ENCODE assay signal across 23 cellular contexts in the genomic region with DNA sequence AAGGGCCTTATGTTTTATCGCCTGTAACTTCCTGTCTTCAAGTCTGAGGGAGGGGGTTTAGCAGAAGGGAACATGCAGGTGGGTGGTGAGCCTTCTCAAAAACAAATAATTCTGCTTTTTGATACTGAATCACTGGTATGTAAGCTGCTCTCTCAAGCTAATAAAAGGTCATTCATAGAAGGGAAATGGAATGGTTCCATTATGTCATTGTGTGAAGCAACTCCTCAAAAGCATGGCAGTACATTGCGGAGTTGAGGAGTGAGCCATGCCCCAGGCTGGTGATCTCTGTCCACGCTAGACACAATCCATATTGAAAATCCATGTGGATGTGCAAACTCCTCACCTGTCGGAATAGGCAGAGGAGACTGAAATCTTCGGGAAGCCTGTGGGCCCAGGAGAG.
"Had no signal": no experiment of that assay in that cellular context is flagged by ENCODE, and none has a peak within 500 bp of the region (broad histone marks: within the 10 kb centered on the region; RNA-seq: fewer than 3 reads in every experiment).

No MANE protein-coding gene starts in this region.

- H3K27ac ChIP-seq: SK-N-MC, WERI-Rb-1 had no signal

- ATAC-seq: activated CD4-positive, alpha-beta T cell treated with anti-CD3 and anti-CD28 coated beads for 36 hours; activated T-helper 17 cell treated with anti-CD3 and anti-CD28 coated beads, Interleukin-2, amount 50 U/mL, for 72 hours; T-cell had no signal

- H3K4me1 Mint-ChIP-seq: activated CD4-positive, alpha-beta T cell treated with anti-CD3 and anti-CD28 coated beads for 36 hours had no signal

- H3K36me3 Mint-ChIP-seq: activated naive CD8-positive, alpha-beta T cell; brain had no signal

- H3K9me3 Mint-ChIP-seq: activated naive CD4-positive, alpha-beta T cell treated with anti-CD3 and anti-CD28 coated beads for 36 hours; central memory CD8-positive, alpha-beta T cell; T-cell had no signal

- H3K4me3 ChIP-seq: SK-N-MC had no signal

- DNase-seq: activated CD4-positive, alpha-beta memory T cell treated with anti-CD3 and anti-CD28 coated beads, Interleukin-2, amount 10 ng/mL, durations not matched to agents 7 days and 5 days; activated CD4-positive, alpha-beta T cell treated with anti-CD3 and anti-CD28 coated beads for 36 hours; activated CD4-positive, alpha-beta T cell treated with anti-CD3 and anti-CD28 coated beads, Interleukin-2, amount 50 U/mL, for 1 hour; activated gamma-delta T cell; activated naive CD4-positive, alpha-beta T cell treated with anti-CD3 and anti-CD28 coated beads for 36 hours; activated T-cell treated with anti-CD3 and anti-CD28 coated beads for 4 hours; activated T-cell treated with anti-CD3 and anti-CD28 coated beads, Interleukin-2, amount 50 U/mL, for 48 hours; amygdala; NCI-H1092 treated with DMSO at 0.1 percent for 48 hours; NCI-H1417 treated with DMSO at 0.1 percent for 48 hours; NCI-H2029 treated with DMSO at 0.1 percent for 48 hours; NCI-H446; NCI-H524 treated with DMSO at 0.1 percent for 48 hours; SIG-M5; T-cell; T-helper 2 cell; T1000; WERI-Rb-1 had no signal

- H3K4me3 Mint-ChIP-seq: activated CD4-positive, alpha-beta memory T cell treated with anti-CD3 and anti-CD28 coated beads, Interleukin-2, amount 10 ng/mL, durations not matched to agents 7 days and 5 days; activated CD4-positive, alpha-beta T cell treated with anti-CD3 and anti-CD28 coated beads for 36 hours; activated naive CD4-positive, alpha-beta T cell treated with anti-CD3 and anti-CD28 coated beads for 36 hours; activated naive CD8-positive, alpha-beta T cell; activated T-helper 17 cell treated with anti-CD3 and anti-CD28 coated beads, Interleukin-2, amount 50 U/mL, for 72 hours; brain; central memory CD8-positive, alpha-beta T cell; T-cell had no signal

- H3K27ac Mint-ChIP-seq: activated CD4-positive, alpha-beta memory T cell treated with anti-CD3 and anti-CD28 coated beads, Interleukin-2, amount 10 ng/mL, durations not matched to agents 7 days and 5 days; activated CD4-positive, alpha-beta T cell treated with anti-CD3 and anti-CD28 coated beads for 36 hours; activated naive CD4-positive, alpha-beta T cell treated with anti-CD3 and anti-CD28 coated beads for 36 hours; activated naive CD8-positive, alpha-beta T cell; activated T-helper 17 cell treated with anti-CD3 and anti-CD28 coated beads, Interleukin-2, amount 50 U/mL, for 72 hours; T-cell had no signal

- H3K36me3 ChIP-seq: WERI-Rb-1 had no signal

- H3K27me3 Mint-ChIP-seq: activated CD4-positive, alpha-beta memory T cell treated with anti-CD3 and anti-CD28 coated beads, Interleukin-2, amount 10 ng/mL, durations not matched to agents 7 days and 5 days; activated CD4-positive, alpha-beta T cell treated with anti-CD3 and anti-CD28 coated beads for 36 hours; activated naive CD8-positive, alpha-beta T cell; activated T-helper 17 cell treated with anti-CD3 and anti-CD28 coated beads, Interleukin-2, amount 50 U/mL, for 72 hours; brain; central memory CD8-positive, alpha-beta T cell; T-cell had no signal
